ENCODE assay signal across 9 cellular contexts in the genomic region with DNA sequence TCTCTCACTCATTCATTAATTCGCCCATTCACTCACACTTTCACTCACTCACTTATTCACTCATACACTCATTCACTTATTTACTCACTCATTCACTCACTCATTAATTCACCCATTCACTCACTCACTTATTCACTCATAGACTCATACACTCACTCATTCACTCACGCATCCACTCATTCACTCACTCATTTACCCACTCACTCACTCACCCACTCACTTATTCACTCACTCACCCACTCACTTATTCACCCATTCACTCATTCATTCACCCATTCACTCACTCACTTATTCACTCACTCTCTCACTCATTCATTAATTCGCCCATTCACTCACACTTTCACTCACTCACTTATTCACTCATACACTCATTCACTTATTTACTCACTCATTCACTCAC. TPM values are rescaled to one million over a fixed set of nuclear protein-coding genes. Genes with fewer than 3 reads are reported as not detected.
"Had no signal": no experiment of that assay in that cellular context is flagged by ENCODE, and none has a peak within 500 bp of the region (broad histone marks: within the 10 kb centered on the region; RNA-seq: fewer than 3 reads in every experiment).

No MANE protein-coding gene starts in this region.

RNA-seq across cellular contexts. Expression of a gene that starts 3.1 kb away (rescaled TPM):
- total RNA-seq: subcutaneous adipose tissue, suprapubic skin, thyroid gland, tibial nerve, transverse colon, upper lobe of right lung, ureter, urinary bladder, vagina had no signal
- polyA plus RNA-seq: urinary bladder had no signal
